In the genomic region with DNA sequence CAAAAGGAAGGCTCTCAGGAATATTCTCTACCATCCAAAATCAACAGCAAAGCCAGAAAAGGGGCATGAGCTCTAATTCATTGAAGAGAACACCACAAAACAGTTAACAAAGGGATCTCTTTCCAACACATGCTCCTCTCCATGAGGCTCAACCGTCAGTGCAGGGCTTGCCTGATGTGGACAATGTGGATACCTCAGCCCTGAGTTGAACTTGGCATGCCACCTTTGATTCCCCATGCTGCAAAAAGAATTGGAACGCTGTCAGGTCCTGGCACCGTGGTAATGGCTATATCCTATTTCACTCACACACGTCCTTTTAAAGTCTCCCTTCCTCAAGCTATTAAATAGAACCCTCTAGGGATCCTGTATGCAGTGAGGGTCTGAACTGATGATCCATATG, we compare ENCODE assay signal across 16 cellular contexts. TPM values are rescaled to one million over a fixed set of nuclear protein-coding genes. Genes with fewer than 3 reads are reported as not detected.
DNase-seq lines count a peak whose midpoint lies in the region; ATAC-seq, FAIRE-seq and TF ChIP-seq lines count a peak whose summit lies in the region.
"Had no signal": no experiment of that assay in that cellular context is flagged by ENCODE, and none has a peak within 500 bp of the region (broad histone marks: within the 10 kb centered on the region; RNA-seq: fewer than 3 reads in every experiment).

No MANE protein-coding gene starts in this region.

- no peaks in the 10 kb centered on the region for H4K20me1 ChIP-seq in GM12878 (ENCODE audit: control insufficient read depth, insufficient read depth)

- no peaks in the 10 kb centered on the region for H3K9me3 ChIP-seq in GM12878 (replicated peaks; ENCODE audit: control insufficient read depth, insufficient read depth, low read length)
- H3K9me3 ChIP-seq: BE2C had no signal

- SMC1A ChIA-PET in GM12878 (lab: Charles Lee; ENCODE audit: uncharacterized antibody, unreplicated experiment), result interaction anchor here (0.6 kb wide), 1 partner anchor 182 kb away, joined by 3 read pairs; no protein-coding TSS in a partner anchor

- H2AFZ ChIP-seq in GM12878 (ENCODE audit: control insufficient read depth, low read depth, low read length), result no peak overlapping the region

- RAD21 ChIA-PET in GM12878 (lab: Charles Lee; ENCODE audit: unreplicated experiment), result no interaction called here

- no peak overlapping the region for H3K4me2 ChIP-seq in GM12878 (ENCODE audit: control insufficient read depth, insufficient read depth)

- peak; percentile 90 for DNase-seq in NCI-H1092 treated with DMSO at 0.1 percent for 48 hours (lab: John Stamatoyannopoulos, UW)
- DNase-seq in GM12878 (ENCODE audit: low read depth, low spot score), result no peak
- peak; percentile 13 to 20 for DNase-seq in hippocampal formation (lab: John Stamatoyannopoulos, UW)
- DNase-seq in AG20443 (ENCODE audit: low spot score), result no peak
- no peak for DNase-seq in H4 (ENCODE audit: low spot score)
- DNase-seq in GM03348 (ENCODE audit: low spot score), result no peak
- DNase-seq: activated CD4-positive, alpha-beta T cell treated with anti-CD3 and anti-CD28 coated beads, Interleukin-2, amount 50 U/mL, for 4 hours; activated T-cell treated with anti-CD3 and anti-CD28 coated beads, Interleukin-2, amount 50 U/mL, for 72 hours; BE2C; MM.1S; NCI-H226 had no signal

- 81% methylated on average over 4 of the region's 4 CpGs for WGBS in GM12878 (ENCODE audit: insufficient coverage, insufficient replicate concordance, low lambda C conversion rate, missing lambda C conversion rate)

- peaks cover 4 to 12% of the 10 kb centered on the region in 2 experiments for H3K36me3 ChIP-seq in GM12878 (ENCODE audit: control insufficient read depth in 2 of 2, insufficient read depth in 2 of 2, low read length in 1 of 2)
- H3K36me3 ChIP-seq: BE2C had no signal

- TSS peak; percentile 37 for BruUV-seq in GM12878 (replicated peaks; lab: Mats Ljungman, UMichigan)

- TF ChIP-seq EP300 in GM12878 (IDR thresholded peaks at IDR 0.05; ENCODE audit: borderline replicate concordance in 1 of 2, control insufficient read depth in 1 of 2, low read depth in 2 of 2, low read length in 2 of 2), result no peak

- in situ Hi-C loops in GM12878 (cut with MboI), result no loop called here

- no peaks in the 10 kb centered on the region for H3K27me3 ChIP-seq in GM12878 (replicated peaks in 1 of 2; ENCODE audit: control insufficient read depth in 2 of 2, insufficient read depth in 2 of 2, low read length in 1 of 2)
- H3K27me3 ChIP-seq: BE2C had no signal

- POLR2A ChIA-PET in GM12878 (lab: Charles Lee), result interaction anchor here (0.6 kb wide), 1 partner anchor 284 kb away, joined by 4 read pairs; no protein-coding TSS in a partner anchor

- no peak for TF ChIP-seq CTCF in GM12878 (IDR thresholded peaks at IDR 0.05 in 2 of 3, conservative IDR thresholded peaks at IDR 0.05 in 1 of 3; ENCODE audit: control insufficient read depth in 2 of 3, extremely low read depth in 1 of 3, insufficient read depth in 1 of 3, low read depth in 3 of 3, low read length in 3 of 3)

- H3K4me3 ChIP-seq in GM12878 (no peak overlapping the region), skin epidermis (no peak overlapping the region)

- H3K27ac ChIP-seq in GM12878 (ENCODE audit: control insufficient read depth, insufficient read depth) (no peak overlapping the region), skin epidermis (peak overlapping the region in 13 of 21 experiments; percentile 9 to 66 (median 28))
- H3K27ac ChIP-seq: epithelial cell of prostate had no signal

- ATAC-seq in GM12878 (no peak), HG03378 (IDR thresholded peaks at IDR 0.05; ENCODE audit: unreplicated experiment) (no peak)
- ATAC-seq: activated T-cell treated with anti-CD3 and anti-CD28 coated beads, Interleukin-2, amount 50 U/mL, for 72 hours had no signal

- CTCF ChIA-PET in GM12878 (lab: Yijun Ruan, JAX), result interaction anchor here (1.1 to 2.3 kb wide), 2 partner anchors 8 to 9 kb away, joined by 3 to 10 read pairs; no protein-coding TSS in a partner anchor

- no peaks in the 10 kb centered on the region for H3K4me1 ChIP-seq in GM12878 (ENCODE audit: control insufficient read depth, insufficient read depth, low read length)
- H3K4me1 ChIP-seq: BE2C had no signal

- TF ChIP-seq POLR2A in GM12878 (IDR thresholded peaks at IDR 0.05; ENCODE audit: low read depth, low read length), result no peak

- no peak overlapping the region for H3K9ac ChIP-seq in GM12878 (ENCODE audit: control insufficient read depth, insufficient read depth, low read length)

- no peak for FAIRE-seq in GM12878 (lab: Jason Lieb, UNC)
- FAIRE-seq: H1, TTC549 had no signal

- intact Hi-C loops in GM12878 (cut with micrococcal nuclease; ENCODE audit: unreplicated experiment), result no loop called here

- no peaks in the 10 kb centered on the region for H3K79me2 ChIP-seq in GM12878 (ENCODE audit: control insufficient read depth, insufficient read depth, low read length)

- TF ChIP-seq RAD21 in GM12878 (IDR thresholded peaks at IDR 0.05; ENCODE audit: insufficient read depth, low read depth, low read length), result no peak

TF ChIP-seq in GM12878, 131 proteins besides CTCF, POLR2A, EP300 and RAD21 (continues in another document):
- no peak for TF ChIP-seq EZH2 (IDR thresholded peaks at IDR 0.05; ENCODE audit: borderline replicate concordance, control insufficient read depth, low read depth, low read length)
- no peak for TF ChIP-seq WRNIP1 (IDR thresholded peaks at IDR 0.05; ENCODE audit: borderline replicate concordance, low read depth, low read length)
- TF ChIP-seq EGR1 (IDR thresholded peaks at IDR 0.05; ENCODE audit: borderline replicate concordance in 1 of 2, low read depth in 2 of 2, low read length in 2 of 2), result no peak
- no peak for TF ChIP-seq BRCA1 (IDR thresholded peaks at IDR 0.05; ENCODE audit: low read depth, low read length)
- no peak for TF ChIP-seq MEF2A (IDR thresholded peaks at IDR 0.05; ENCODE audit: insufficient read depth, low read depth, low read length)
- no peak for TF ChIP-seq NR2C1 (IDR thresholded peaks at IDR 0.05)
- TF ChIP-seq, protein P1, sequence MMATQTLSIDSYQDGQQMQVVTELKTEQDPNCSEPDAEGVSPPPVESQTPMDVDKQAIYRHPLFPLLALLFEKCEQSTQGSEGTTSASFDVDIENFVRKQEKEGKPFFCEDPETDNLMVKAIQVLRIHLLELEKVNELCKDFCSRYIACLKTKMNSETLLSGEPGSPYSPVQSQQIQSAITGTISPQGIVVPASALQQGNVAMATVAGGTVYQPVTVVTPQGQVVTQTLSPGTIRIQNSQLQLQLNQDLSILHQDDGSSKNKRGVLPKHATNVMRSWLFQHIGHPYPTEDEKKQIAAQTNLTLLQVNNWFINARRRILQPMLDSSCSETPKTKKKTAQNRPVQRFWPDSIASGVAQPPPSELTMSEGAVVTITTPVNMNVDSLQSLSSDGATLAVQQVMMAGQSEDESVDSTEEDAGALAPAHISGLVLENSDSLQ (IDR thresholded peaks at IDR 0.05), result no peak
- no peak for TF ChIP-seq FOS (IDR thresholded peaks at IDR 0.05; ENCODE audit: borderline replicate concordance, extremely low read depth, insufficient read length)
- TF ChIP-seq, protein P2, sequence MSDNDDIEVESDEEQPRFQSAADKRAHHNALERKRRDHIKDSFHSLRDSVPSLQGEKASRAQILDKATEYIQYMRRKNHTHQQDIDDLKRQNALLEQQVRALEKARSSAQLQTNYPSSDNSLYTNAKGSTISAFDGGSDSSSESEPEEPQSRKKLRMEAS (IDR thresholded peaks at IDR 0.05; ENCODE audit: low read depth, low read length), result no peak
- no peak for TF ChIP-seq BCL11A (IDR thresholded peaks at IDR 0.05; ENCODE audit: low read depth, low read length)
- TF ChIP-seq ETV6 (conservative IDR thresholded peaks at IDR 0.05 in 1 of 2, IDR thresholded peaks at IDR 0.05 in 1 of 2; ENCODE audit: borderline replicate concordance in 1 of 2, low read depth in 1 of 2), result no peak
- no peak for TF ChIP-seq CEBPB (IDR thresholded peaks at IDR 0.05; ENCODE audit: borderline replicate concordance in 1 of 2, low read depth in 2 of 2, low read length in 2 of 2)
- no peak for TF ChIP-seq SIN3A (IDR thresholded peaks at IDR 0.05; ENCODE audit: low read depth, low read length)

RNA-seq across cellular contexts. Expression of a gene that starts 30.7 kb away (rescaled TPM):
- total RNA-seq in GM12878 (2013; cell fraction: nucleolus; rRNA removed), result 117 and 120 TPM in 2 replicates
- 61.7 and 70.2 TPM in 2 replicates for total RNA-seq in GM12878 (2014; rRNA removed)
- total RNA-seq in GM12878 (2014; rRNA removed; fragmentation: Illumina TruSeq; extraction: Trizol), result 67.0 and 68.7 TPM in 2 replicates
- 57.4 and 59.7 TPM in 2 replicates for total RNA-seq in GM12878 (2021)
- polyA plus RNA-seq in GM12878 (2011; ENCODE audit: low read depth), result 44.3 TPM
- 77.9 and 95.9 TPM in 2 replicates for polyA plus RNA-seq in GM12878 (2011; rRNA removed)
- 112 and 129 TPM in 2 replicates for polyA plus RNA-seq in GM12878 (2011; cell fraction: cytosol; rRNA removed)
- polyA plus RNA-seq in GM12878 (2011; cell fraction: nucleus; rRNA removed), result 329 and 359 TPM in 2 replicates
- 55.5 and 58.2 TPM in 2 replicates for polyA plus RNA-seq in GM12878 (2012)
- 69.3 and 70.7 TPM in 2 replicates for polyA plus RNA-seq in GM12878 (2014; fragmentation: Illumina TruSeq; extraction: Trizol)
- polyA plus RNA-seq in GM12878 (2014; fragmentation: Nextera tagmentation; extraction: Ambion mirVana), result 10 to 100 TPM; 25.8 to 37.6 TPM
- polyA plus RNA-seq in GM12878 (2014; rRNA removed), result 77.5 and 82.0 TPM in 2 replicates
- polyA plus RNA-seq in GM12878 (2016; fragmentation: Nextera tagmentation; extraction: Ambion mirVana), result 10 to 100 TPM; 78.6 to 81.7 TPM
- 85.9 and 101 TPM in 2 replicates for polyA minus RNA-seq in GM12878 (2011; rRNA and poly(A)+ RNA removed)
- 28.5 and 32.1 TPM in 2 replicates for polyA minus RNA-seq in GM12878 (2011; cell fraction: cytosol; rRNA and poly(A)+ RNA removed)
- 35.2 and 62.1 TPM in 2 replicates for polyA minus RNA-seq in GM12878 (2011; cell fraction: nucleus; rRNA and poly(A)+ RNA removed)
- total RNA-seq in H4 (2014; rRNA removed; shearing (Covaris generic)), result 41.4 and 53.8 TPM in 2 replicates

Comparison
In these comparisons a context has a peak if more than half of its experiments do, and no peak if none do; other contexts are left out.
1. DNase-seq: peak in NCI-H1092 treated with DMSO at 0.1 percent for 48 hours (single experiment) and hippocampal formation (2 of 2); none in GM12878 (single experiment), AG20443 (single experiment), H4 (single experiment) and GM03348 (single experiment).